Comparison of ENCODE assay signal across 8 cellular contexts in genomic region chr15:40344631-40345120, GRCh38. TPM values are rescaled to one million over a fixed set of nuclear protein-coding genes. Genes with fewer than 3 reads are reported as not detected.
A peak's percentile ranks its signal among the peaks of the same experiment; 100 is the strongest.
DNase-seq lines count a peak whose midpoint lies in the region; ATAC-seq and TF ChIP-seq lines count a peak whose summit lies in the region.

No MANE protein-coding gene starts in this region.

- intact Hi-C loops in dorsolateral prefrontal cortex (cut with DNase I) = loop anchor here (2.0 to 5.0 kb wide), 3 partner anchors 63 to 78 kb away; partner anchors contain the start of gene IVD (in 1 of the 2)

- no peaks in the 10 kb centered on the region for H3K27me3 ChIP-seq in dorsolateral prefrontal cortex

- H3K4me1 Mint-ChIP-seq in mesothelial cell of epicardium = peaks cover 39% of the 10 kb centered on the region

- peak; percentile 56 to 90 (median 81) for TF ChIP-seq CTCF in dorsolateral prefrontal cortex (IDR thresholded peaks at IDR 0.05 in 54 of 56, conservative IDR thresholded peaks at IDR 0.05 in 2 of 56; ENCODE audit: low read depth in 1 of 56, partially characterized antibody in 56 of 56)
- peak; percentile 52 for TF ChIP-seq CTCF in mesothelial cell of epicardium (IDR thresholded peaks at IDR 0.05; ENCODE audit: unreplicated experiment)

- DNase-seq in AML-193 (lab: John Stamatoyannopoulos, UW) = peak; percentile 57 to 70
- peak; percentile 42 for DNase-seq in NCI-H748 (lab: John Stamatoyannopoulos, UW; ENCODE audit: unreplicated experiment)
- DNase-seq in activated CD4-positive, alpha-beta T cell treated with anti-CD3 and anti-CD28 coated beads, Interleukin-2, amount 50 U/mL, for 4 hours = peak; percentile 61 to 65
- DNase-seq in dorsolateral prefrontal cortex = peak in 6 of 10 donors; percentile 40 to 89 (median 70)
- DNase-seq in mesothelial cell of epicardium (ENCODE audit: low spot score in 2 of 2, unreplicated experiment in 2 of 2) = no peak
- DNase-seq in stimulated activated naive CD8-positive, alpha-beta T cell treated with anti-CD3 and anti-CD28 coated beads, Interleukin-15, Interleukin-2, amounts not matched to agents 100 U/mL and 50 U/mL, for 24 hours = peak; percentile 77

- H3K9me3 Mint-ChIP-seq in mesothelial cell of epicardium = no peaks in the 10 kb centered on the region

- H3K36me3 Mint-ChIP-seq in mesothelial cell of epicardium = no peaks in the 10 kb centered on the region

- no peaks in the 10 kb centered on the region for H3K27me3 Mint-ChIP-seq in mesothelial cell of epicardium (ENCODE audit: low read depth)

- peak; percentile 69 for ATAC-seq in GM21390 (IDR thresholded peaks at IDR 0.05; ENCODE audit: unreplicated experiment)
- ATAC-seq in stimulated activated naive CD8-positive, alpha-beta T cell treated with anti-CD3 and anti-CD28 coated beads, Interleukin-15, Interleukin-2, amounts not matched to agents 100 U/mL and 50 U/mL, for 24 hours = peak; percentile 60
- ATAC-seq in HG03175 (IDR thresholded peaks at IDR 0.05; ENCODE audit: unreplicated experiment) = no peak

- peak overlapping the region in 3 of 59 donors; percentile 8 to 26 (median 9) for H3K4me3 ChIP-seq in dorsolateral prefrontal cortex

- H3K27ac Mint-ChIP-seq in mesothelial cell of epicardium = no peak overlapping the region

- no peak overlapping the region for H3K4me3 Mint-ChIP-seq in mesothelial cell of epicardium

- H3K27ac ChIP-seq in dorsolateral prefrontal cortex = peak overlapping the region in 3 of 59 donors; percentile 15 to 59 (median 45)

RNA-seq across cellular contexts. Expression of gene CCDC9B, which starts 3.9 kb away (rescaled TPM):
- total RNA-seq in dorsolateral prefrontal cortex = 10 to 100 TPM in 114 of 120 experiments, 1 to 10 TPM in 6; 7.1 to 37.9 (median 17.3) TPM
- 23.4 to 26.9 TPM (median 26.1 TPM) in 3 replicates for total RNA-seq in mesothelial cell of epicardium

RNA-seq across cellular contexts. Expression of gene PHGR1, which starts 6.2 kb away (rescaled TPM):
- total RNA-seq in dorsolateral prefrontal cortex (not detected), mesothelial cell of epicardium (0.93 TPM in 1 of 3 replicates, not detected in the others)

RNA-seq across cellular contexts. Expression of gene DISP2, which starts 13.3 kb away (rescaled TPM):
- total RNA-seq in dorsolateral prefrontal cortex (10 to 100 TPM; 11.5 to 58.0 (median 37.6) TPM), mesothelial cell of epicardium (0.57 to 0.76 TPM (median 0.64 TPM) in 3 replicates)

RNA-seq across cellular contexts. Expression of gene INAFM2, which starts 21.2 kb away (rescaled TPM):
- total RNA-seq in dorsolateral prefrontal cortex (10 to 100 TPM; 15.6 to 46.5 (median 29.8) TPM), mesothelial cell of epicardium (19.2 to 23.1 TPM (median 21.9 TPM) in 3 replicates)

RNA-seq across cellular contexts. Expression of gene PLCB2, which starts 36.9 kb away (rescaled TPM):
- total RNA-seq in dorsolateral prefrontal cortex = 10 to 100 TPM; 10.2 to 52.4 (median 21.2) TPM
- 9.8 to 11.5 TPM (median 10.7 TPM) in 3 replicates for total RNA-seq in mesothelial cell of epicardium

Comparison
In these comparisons a context has a peak if more than half of its experiments do, and no peak if none do; other contexts are left out.
1. DNase-seq: peak in AML-193 (2 of 2), NCI-H748 (single experiment), activated CD4-positive, alpha-beta T cell treated with anti-CD3 and anti-CD28 coated beads, Interleukin-2, amount 50 U/mL, for 4 hours (2 of 2), dorsolateral prefrontal cortex (6 of 10) and stimulated activated naive CD8-positive, alpha-beta T cell treated with anti-CD3 and anti-CD28 coated beads, Interleukin-15, Interleukin-2, amounts not matched to agents 100 U/mL and 50 U/mL, for 24 hours (single experiment); none in mesothelial cell of epicardium (0 of 2).